ENCODE assay signal across 15 cellular contexts in genomic region chr12:26187429-26187828, GRCh38. TPM values are rescaled to one million over a fixed set of nuclear protein-coding genes. Genes with fewer than 3 reads are reported as not detected.
DNase-seq lines count a peak whose midpoint lies in the region; ATAC-seq, FAIRE-seq and TF ChIP-seq lines count a peak whose summit lies in the region.
"Had no signal": no experiment of that assay in that cellular context is flagged by ENCODE, and none has a peak within 500 bp of the region (broad histone marks: within the 10 kb centered on the region; RNA-seq: fewer than 3 reads in every experiment).

No MANE protein-coding gene starts in this region.

- H4K20me1 ChIP-seq in keratinocyte (ENCODE audit: control insufficient read depth, extremely low read depth, insufficient read depth, low read length), result no peaks in the 10 kb centered on the region

- peak; percentile 9 for FAIRE-seq in keratinocyte (lab: Jason Lieb, UNC)

- H3K9me3 ChIP-seq in Panc1 (ENCODE audit: control insufficient read depth, insufficient read depth, low read depth, low read length), result no peaks in the 10 kb centered on the region
- H3K9me3 ChIP-seq in keratinocyte (ENCODE audit: control insufficient read depth, low read depth, low read length), result no peaks in the 10 kb centered on the region

- POLR2A ChIA-PET in Panc1 (lab: Charles Lee), result no interaction called here

- H3K36me3 ChIP-seq in GM06990 (ENCODE audit: control insufficient read depth, insufficient read depth, low read length) (no peaks in the 10 kb centered on the region), H7 (replicated peaks; ENCODE audit: control insufficient read depth, insufficient read depth, low read length) (no peaks in the 10 kb centered on the region), Panc1 (ENCODE audit: control insufficient read depth, insufficient read depth, low read length) (no peaks in the 10 kb centered on the region), keratinocyte (ENCODE audit: control insufficient read depth in 2 of 2, extremely low read depth in 1 of 2, insufficient read depth in 2 of 2, low read length in 2 of 2) (no peaks in the 10 kb centered on the region)
- H3K36me3 ChIP-seq: tibial artery had no signal

- no TSS peak for BruUV-seq in Panc1 (replicated peaks; lab: Mats Ljungman, UMichigan)

- H3K27ac ChIP-seq in Panc1 (ENCODE audit: low read length), result peak overlapping the region; percentile 5; the same call in 1 of the 2 replicates
- H3K27ac ChIP-seq in keratinocyte (ENCODE audit: control insufficient read depth, insufficient read depth, low read length), result no peak overlapping the region
- H3K27ac ChIP-seq: tibial artery had no signal

- H3K27me3 ChIP-seq in GM06990 (replicated peaks; ENCODE audit: control insufficient read depth, insufficient read depth, low read length), result no peaks in the 10 kb centered on the region; the same call in 1 of the 2 replicates
- no peaks in the 10 kb centered on the region for H3K27me3 ChIP-seq in H7 (ENCODE audit: control insufficient read depth, insufficient read depth, low read length)
- no peaks in the 10 kb centered on the region for H3K27me3 ChIP-seq in Panc1 (ENCODE audit: control insufficient read depth, insufficient read depth, low read length)
- no peaks in the 10 kb centered on the region for H3K27me3 ChIP-seq in keratinocyte (ENCODE audit: control insufficient read depth, extremely low read depth, insufficient read depth, low read length)
- H3K27me3 ChIP-seq: tibial artery had no signal

- DNase-seq in GM06990 (ENCODE audit: extremely low read depth, insufficient read length) (no peak), H7 (peak; percentile 24), Panc1 (ENCODE audit: low read depth, low spot score) (no peak), keratinocyte (ENCODE audit: low read depth, low spot score) (no peak), activated gamma-delta T cell treated with Interleukin-2 at 50 U/mL for 16 hours (no peak), activated gamma-delta T cell (lab: John Stamatoyannopoulos, UW) (no peak)
- no peak for DNase-seq in stimulated activated CD4-positive, alpha-beta T cell treated with anti-CD3 and anti-CD28 coated beads, Interleukin-1b, Interleukin-23, amount 100 ng/mL, for 48 hours
- DNase-seq: activated CD4-positive, alpha-beta T cell treated with anti-CD3 and anti-CD28 coated beads, Interleukin-2, amount 10 ng/mL, durations not matched to agents 7 days and 5 days; activated T-cell treated with anti-CD3 and anti-CD28 coated beads, Interleukin-2, amount 50 U/mL, for 1 hour; effector CD4-positive, alpha-beta T cell; NCI-H1092 treated with DMSO at 0.1 percent for 48 hours; stimulated activated CD4-positive, alpha-beta T cell treated with anti-CD3 and anti-CD28 coated beads, Interleukin-2, amount 100 ng/mL, for 48 hours; stimulated activated CD8-positive, alpha-beta memory T cell treated with anti-CD3 and anti-CD28 coated beads, Interleukin-4, amount 100 ng/mL, for 48 hours; tibial artery had no signal

- no peaks in the 10 kb centered on the region for H3K79me2 ChIP-seq in keratinocyte (ENCODE audit: control insufficient read depth, insufficient read depth, low read length)

- H3K4me3 ChIP-seq in GM06990 (replicated peaks; ENCODE audit: low read depth, low read length) (no peak overlapping the region), H7 (ENCODE audit: insufficient read depth, low read depth, low read length) (no peak overlapping the region), Panc1 (ENCODE audit: low read depth in 2 of 2, low read length in 2 of 2) (no peak overlapping the region), keratinocyte (ENCODE audit: control insufficient read depth in 2 of 3, extremely low read depth in 1 of 3, insufficient read depth in 2 of 3, low read depth in 1 of 3, low read length in 3 of 3) (no peak overlapping the region)
- H3K4me3 ChIP-seq: tibial artery had no signal

- H3K4me1 ChIP-seq in Panc1 (ENCODE audit: control insufficient read depth, insufficient read depth, low read length) (peaks cover 6% of the 10 kb centered on the region; the same call in 1 of the 2 replicates), keratinocyte (ENCODE audit: control insufficient read depth, extremely low read depth, insufficient read depth, low read length) (peaks cover 36% of the 10 kb centered on the region)
- H3K4me1 ChIP-seq: tibial artery had no signal

- CTCF ChIA-PET in Panc1 (lab: Charles Lee), result interaction anchor here (0.6 kb wide), 1 partner anchor 256 kb away, joined by 3 read pairs; no protein-coding TSS in a partner anchor

- no peaks in the 10 kb centered on the region for H3K9me1 ChIP-seq in keratinocyte (ENCODE audit: control insufficient read depth, extremely low read depth, insufficient read depth, low read length)

- intact Hi-C loops in Panc1 (cut with micrococcal nuclease; ENCODE audit: unreplicated experiment), result no loop called here

- ATAC-seq in Panc1, result no peak
- no peak for ATAC-seq in HG03108 (IDR thresholded peaks at IDR 0.05; ENCODE audit: unreplicated experiment)

- peak; percentile 24 for TF ChIP-seq CTCF in GM06990 (IDR thresholded peaks at IDR 0.05; ENCODE audit: insufficient read depth, low read length, poor library complexity, severe bottlenecking)
- TF ChIP-seq CTCF in Panc1 (IDR thresholded peaks at IDR 0.05), result peak; percentile 47
- peak in 1 of 3 experiments; percentile 12 for TF ChIP-seq CTCF in keratinocyte (optimal IDR thresholded peaks at IDR 0.05 in 1 of 3, IDR thresholded peaks at IDR 0.05 in 1 of 3, conservative IDR thresholded peaks at IDR 0.05 in 1 of 3; ENCODE audit: extremely low read depth in 1 of 3, insufficient read depth in 2 of 3, low read length in 3 of 3)

- in situ Hi-C loops in Panc1 (cut with HindIII; ENCODE audit: low pct_unique_long_range_greater_than_20kb, low sequenced_read_pairs), result no loop called here

- peak overlapping the region; percentile 3 for H2AFZ ChIP-seq in keratinocyte (ENCODE audit: control insufficient read depth, low read length)

- H3K4me2 ChIP-seq in keratinocyte (ENCODE audit: control insufficient read depth, extremely low read depth, insufficient read depth, low read depth, low read length), result no peak overlapping the region

- H3K9ac ChIP-seq in keratinocyte (ENCODE audit: control insufficient read depth, extremely low read depth, insufficient read depth, low read length), result no peak overlapping the region

- dilution Hi-C loops in keratinocyte (cut with MboI; ENCODE audit: extremely low pct_ligation_motif_present, low sequenced_read_pairs), result no loop called here

RNA-seq across cellular contexts. Expression of gene SSPN, which starts 7.9 kb away (rescaled TPM):
- 0.31 and 1.1 TPM in 2 replicates for total RNA-seq in H7 (2014; rRNA removed; shearing (Covaris generic))
- 23.4 TPM for total RNA-seq in Panc1 (2021; ENCODE audit: unreplicated experiment)
- polyA plus RNA-seq in Panc1 (2012; ENCODE audit: insufficient read length), result 16.7 TPM
- polyA plus RNA-seq in keratinocyte, result 1.0 to 2.8 TPM (median 2.0 TPM) in 3 replicates
- 0.47 TPM for polyA plus RNA-seq in keratinocyte (2011; ENCODE audit: low read depth)
- 2.2 and 2.6 TPM in 2 replicates for polyA plus RNA-seq in keratinocyte (2011; cell fraction: cytosol; rRNA removed)
- 1.4 and 2.2 TPM in 2 replicates for polyA plus RNA-seq in keratinocyte (2011; cell fraction: nucleus; rRNA removed)
- 1.4 and 2.0 TPM in 2 replicates for polyA plus RNA-seq in keratinocyte (2012; ENCODE audit: low replicate concordance)
- polyA minus RNA-seq in keratinocyte, result 2.2 to 8.6 TPM (median 4.2 TPM) in 3 replicates
- 3.1 TPM for polyA minus RNA-seq in keratinocyte (2011; cell fraction: cytosol; rRNA and poly(A)+ RNA removed)
- 0.95 and 3.5 TPM in 2 replicates for polyA minus RNA-seq in keratinocyte (2011; cell fraction: nucleus; rRNA and poly(A)+ RNA removed)
- total RNA-seq: activated CD4-positive, alpha-beta T cell treated with anti-CD3 and anti-CD28 coated beads, Interleukin-2, amount 10 ng/mL, durations not matched to agents 7 days and 5 days had no signal

Comparison
In these comparisons a context has a peak if more than half of its experiments do, and no peak if none do; other contexts are left out.
1. RNA of gene SSPN, which starts 7.9 kb away (total RNA-seq): 23.4 TPM in Panc1 (single experiment); 0.31 to 1.1 TPM in H7; every median in the first group is over 10 times any median in the second.